ENCODE assay signal across 8 cellular contexts in the genomic region with DNA sequence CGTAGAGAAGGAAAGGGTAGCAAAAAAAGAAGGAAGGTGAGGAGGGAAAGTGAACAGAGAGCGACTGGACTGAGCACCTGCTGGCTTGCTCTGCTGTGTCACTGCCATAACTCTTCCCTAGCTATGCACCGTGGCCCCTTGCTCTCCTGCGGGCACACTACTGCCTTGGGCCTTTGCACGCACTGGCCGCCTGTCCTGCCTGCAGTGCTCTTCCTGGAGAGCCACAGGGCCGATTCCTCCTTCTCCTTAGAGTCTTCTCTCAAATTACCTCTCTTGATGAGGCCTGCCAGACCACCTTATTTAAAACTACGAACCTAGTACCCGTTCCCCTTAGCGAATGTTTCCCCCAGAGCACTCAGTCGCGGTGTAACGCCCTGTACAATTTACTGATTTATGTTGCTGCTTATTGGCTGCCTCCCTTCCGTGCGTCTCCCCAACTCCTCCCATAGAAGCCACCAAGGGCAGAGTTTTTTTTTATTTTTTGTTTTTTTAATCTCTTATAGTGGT.
DNase-seq lines count a peak whose midpoint lies in the region; ATAC-seq, FAIRE-seq and TF ChIP-seq lines count a peak whose summit lies in the region.

No MANE protein-coding gene starts in this region.

- intact Hi-C loops in kidney (cut with DNase I), result no loop called here

- H3K4me3 ChIP-seq in BLaER1 treated with 17β-estradiol and CSF1 and Interleukin-3, amounts not matched to agents 10 nM and 100 nM, result peak overlapping the region; percentile 16 to 63 (median 48); a peak in 19 of 20 replicates
- H3K4me3 ChIP-seq in Loucy (ENCODE audit: low read length, poor library complexity, severe bottlenecking) (peak overlapping the region; percentile 59), kidney (ENCODE audit: low read length in 2 of 2) (peak overlapping the region; percentile 61)

- H4K20me1 ChIP-seq in BLaER1 treated with 17β-estradiol and CSF1 and Interleukin-3, amounts not matched to agents 10 nM and 100 nM, result peaks cover under 1 to 44% (median 22%) of the 10 kb centered on the region in 11 experiments; a peak in 20 of 22 replicates
- peaks cover 33% of the 10 kb centered on the region for H4K20me1 ChIP-seq in Loucy (ENCODE audit: insufficient read depth, low read length, poor library complexity, severe bottlenecking)

- H3K4me3 Mint-ChIP-seq in activated T-helper 17 cell treated with anti-CD3 and anti-CD28 coated beads, Interleukin-2, amount 50 U/mL, for 72 hours, result peak overlapping the region; percentile 96

- peak; percentile 1 for ATAC-seq in activated T-helper 17 cell treated with anti-CD3 and anti-CD28 coated beads, Interleukin-2, amount 50 U/mL, for 72 hours (replicated peaks)
- ATAC-seq in GM19455 (IDR thresholded peaks at IDR 0.05; ENCODE audit: unreplicated experiment), result no peak
- no peak for ATAC-seq in GM18861 (IDR thresholded peaks at IDR 0.05; ENCODE audit: unreplicated experiment)

- peaks cover 90% of the 10 kb centered on the region for H3K79me2 ChIP-seq in Loucy (ENCODE audit: insufficient read depth, low read length)

- peak overlapping the region; percentile 64 to 91 (median 85) for H3K27ac ChIP-seq in BLaER1 treated with 17β-estradiol and CSF1 and Interleukin-3, amounts not matched to agents 10 nM and 100 nM
- H3K27ac ChIP-seq in kidney (ENCODE audit: low read depth in 2 of 2, low read length in 2 of 2) (peak overlapping the region; percentile 81 to 83), temporal lobe (ENCODE audit: low read depth, low read length) (peak overlapping the region; percentile 51)

- H3F3A ChIP-seq in Loucy (ENCODE audit: low read depth), result peaks cover 1% of the 10 kb centered on the region; the same call in 1 of the 2 replicates

- H3K36me3 Mint-ChIP-seq in activated T-helper 17 cell treated with anti-CD3 and anti-CD28 coated beads, Interleukin-2, amount 50 U/mL, for 72 hours (ENCODE audit: low read depth), result no peaks in the 10 kb centered on the region

- DNase-seq in kidney, result peak; percentile 73
- no peak for DNase-seq in amniotic stem cell (lab: John Stamatoyannopoulos, UW)

- peaks cover 91 to 98% (median 97%) of the 10 kb centered on the region in 10 experiments for H3K4me1 ChIP-seq in BLaER1 treated with 17β-estradiol and CSF1 and Interleukin-3, amounts not matched to agents 10 nM and 100 nM
- H3K4me1 ChIP-seq in Loucy (ENCODE audit: insufficient read depth, low read length, poor library complexity, severe bottlenecking) (peaks cover 69% of the 10 kb centered on the region), kidney (ENCODE audit: control insufficient read depth in 1 of 2, insufficient read depth in 1 of 2, low read depth in 1 of 2, low read length in 2 of 2) (peaks cover 8 to 24% of the 10 kb centered on the region in 2 donors)

- H3K27ac Mint-ChIP-seq in activated T-helper 17 cell treated with anti-CD3 and anti-CD28 coated beads, Interleukin-2, amount 50 U/mL, for 72 hours, result peak overlapping the region; percentile 96

- peaks cover 0 to 12% (median 0%) of the 10 kb centered on the region in 11 experiments; a peak in 2 of 22 replicates for H3K36me3 ChIP-seq in BLaER1 treated with 17β-estradiol and CSF1 and Interleukin-3, amounts not matched to agents 10 nM and 100 nM
- H3K36me3 ChIP-seq in Loucy (ENCODE audit: insufficient read depth, low read length) (no peaks in the 10 kb centered on the region; the same call in 1 of the 2 replicates), kidney (ENCODE audit: control insufficient read depth in 1 of 2, insufficient read depth in 2 of 2, low read length in 2 of 2) (no peaks in the 10 kb centered on the region)

- H3K4me1 Mint-ChIP-seq in activated T-helper 17 cell treated with anti-CD3 and anti-CD28 coated beads, Interleukin-2, amount 50 U/mL, for 72 hours, result peaks cover 22% of the 10 kb centered on the region

- no peaks in the 10 kb centered on the region for H3K9me3 ChIP-seq in BLaER1 treated with 17β-estradiol and CSF1 and Interleukin-3, amounts not matched to agents 10 nM and 100 nM (replicated peaks in 1 of 11)
- H3K9me3 ChIP-seq in Loucy (ENCODE audit: insufficient read depth, low read depth, low read length) (no peaks in the 10 kb centered on the region), kidney (ENCODE audit: control insufficient read depth in 1 of 2, low read length in 2 of 2) (no peaks in the 10 kb centered on the region)

- H3K9ac ChIP-seq in BLaER1 treated with 17β-estradiol and CSF1 and Interleukin-3, amounts not matched to agents 10 nM and 100 nM, result peak overlapping the region; percentile 67 to 82 (median 73)
- H3K9ac ChIP-seq in Loucy (ENCODE audit: low read depth, low read length, poor library complexity, severe bottlenecking) (peak overlapping the region; percentile 67), kidney (ENCODE audit: low read length in 2 of 2) (no peak overlapping the region)

- no peak for FAIRE-seq in kidney (lab: Jason Lieb, UNC)

- H3K9me2 ChIP-seq in Loucy (replicated peaks; ENCODE audit: low read depth, low read length), result no peaks in the 10 kb centered on the region

- H2AFZ ChIP-seq in Loucy (ENCODE audit: low read length), result no peak overlapping the region

- H3K27me3 ChIP-seq in BLaER1 treated with 17β-estradiol and CSF1 and Interleukin-3, amounts not matched to agents 10 nM and 100 nM, result no peaks in the 10 kb centered on the region
- no peaks in the 10 kb centered on the region for H3K27me3 ChIP-seq in Loucy (ENCODE audit: insufficient read depth, low read length, poor library complexity, severe bottlenecking)

- no peaks in the 10 kb centered on the region for H3K27me3 Mint-ChIP-seq in activated T-helper 17 cell treated with anti-CD3 and anti-CD28 coated beads, Interleukin-2, amount 50 U/mL, for 72 hours

- no peaks in the 10 kb centered on the region for H3K9me3 Mint-ChIP-seq in activated T-helper 17 cell treated with anti-CD3 and anti-CD28 coated beads, Interleukin-2, amount 50 U/mL, for 72 hours

- TF ChIP-seq CTCF in Loucy (conservative IDR thresholded peaks at IDR 0.05; ENCODE audit: low read length) (no peak), kidney (IDR thresholded peaks at IDR 0.05; ENCODE audit: borderline replicate concordance, extremely low read depth, insufficient read depth) (no peak)

- H3K4me2 ChIP-seq in BLaER1 treated with 17β-estradiol and CSF1 and Interleukin-3, amounts not matched to agents 10 nM and 100 nM, result peak overlapping the region; percentile 81 to 100 (median 97)
- H3K4me2 ChIP-seq in Loucy (ENCODE audit: low read depth, low read length, poor library complexity, severe bottlenecking), result peak overlapping the region; percentile 56

Comparison
In these comparisons a context has a peak if more than half of its experiments do, and no peak if none do; other contexts are left out.
1. H3K9ac ChIP-seq: peak in BLaER1 treated with 17β-estradiol and CSF1 and Interleukin-3, amounts not matched to agents 10 nM and 100 nM (11 of 11) and Loucy (single experiment); none in kidney (0 of 2).
2. Peak in every context shown above with its lines, with median percentiles within 50 percentile points of each other: H3K27ac ChIP-seq and H3K4me3 ChIP-seq.